Comparison of ENCODE assay signal across 24 cellular contexts in genomic region chr1:211653329-211653728, GRCh38. TPM values are rescaled to one million over a fixed set of nuclear protein-coding genes. Genes with fewer than 3 reads are reported as not detected.
DNase-seq lines count a peak whose midpoint lies in the region; ATAC-seq, FAIRE-seq and TF ChIP-seq lines count a peak whose summit lies in the region.
"Had no signal": no experiment of that assay in that cellular context is flagged by ENCODE, and none has a peak within 500 bp of the region (broad histone marks: within the 10 kb centered on the region; RNA-seq: fewer than 3 reads in every experiment).

No MANE protein-coding gene starts in this region.

- DNase-seq in A549 (ENCODE audit: low read depth in 1 of 2, low spot score in 1 of 2) (peak in 1 of 2 experiments; percentile 38), IMR-90 (no peak), bronchial epithelial cell (ENCODE audit: low read depth) (peak; percentile 28), mesenchymal stem cell (peak; percentile 32), NCI-H1436 treated with DMSO at 0.1 percent for 48 hours (lab: John Stamatoyannopoulos, UW) (no peak), heart right ventricle (no peak), superior temporal gyrus (ENCODE audit: extremely low spot score) (no peak)
- DNase-seq in activated naive CD4-positive, alpha-beta T cell treated with anti-CD3 and anti-CD28 coated beads, Interleukin-2, amount 10 ng/mL, durations not matched to agents 7 days and 5 days, result no peak
- DNase-seq: ACHN; activated naive CD8-positive, alpha-beta T cell treated with anti-CD3 and anti-CD28 coated beads, Interleukin-2, amount 50 U/mL, for 24 hours; effector memory CD4-positive, alpha-beta T cell; head of caudate nucleus; naive thymus-derived CD8-positive, alpha-beta T cell; NCI-H1105 treated with DMSO at 0.1 percent for 48 hours; NCI-H2081; NCI-H446; pancreas; stomach; transverse colon had no signal

- TF ChIP-seq CTCF in A549 (IDR thresholded peaks at IDR 0.05) (no peak), IMR-90 (conservative IDR thresholded peaks at IDR 0.05; ENCODE audit: low read depth, low read length) (no peak), bronchial epithelial cell (IDR thresholded peaks at IDR 0.05; ENCODE audit: insufficient read depth, low read length, severe bottlenecking) (no peak), heart right ventricle (IDR thresholded peaks at IDR 0.05) (no peak)

- H3K4me1 ChIP-seq in A549 (peaks cover 43% of the 10 kb centered on the region), IMR-90 (ENCODE audit: control insufficient read depth, insufficient read depth, low read length) (peaks cover 8% of the 10 kb centered on the region), mesenchymal stem cell (ENCODE audit: control insufficient read depth, insufficient read depth, low read depth, low read length) (peaks cover 24% of the 10 kb centered on the region), heart right ventricle (peaks cover 0 to 15% (median 0%) of the 10 kb centered on the region in 9 donors)

- H2AK9ac ChIP-seq in IMR-90 (replicated peaks; ENCODE audit: low read depth, low read length, poor library complexity), result no peak overlapping the region

- H2BK120ac ChIP-seq in IMR-90 (ENCODE audit: low read depth, low read length), result no peak overlapping the region
- H2BK120ac ChIP-seq in mesenchymal stem cell (ENCODE audit: low read depth, low read length), result no peak overlapping the region

- in situ Hi-C loops in IMR-90 (cut with MboI; ENCODE audit: low sequenced_read_pairs), result loop anchor here (5.0 kb wide), 1 partner anchor 76 kb away; the partner anchor contains the start of gene SLC30A1

- no peak for TF ChIP-seq RAD21 in A549 (conservative IDR thresholded peaks at IDR 0.05 in 1 of 2, IDR thresholded peaks at IDR 0.05 in 1 of 2)
- TF ChIP-seq RAD21 in IMR-90 (IDR thresholded peaks at IDR 0.05; ENCODE audit: low read length), result no peak

- ATAC-seq in A549 (peak in 1 of 2 experiments; percentile 4; a peak in 1 of 6 replicates), IMR-90 (ENCODE audit: low read depth) (no peak), heart right ventricle (no peak)
- ATAC-seq: activated naive CD8-positive, alpha-beta T cell treated with anti-CD3 and anti-CD28 coated beads, Interleukin-2, amount 50 U/mL, for 24 hours; left lobe of liver; naive thymus-derived CD8-positive, alpha-beta T cell; pancreas had no signal

- no peaks in the 10 kb centered on the region for H3K4me1 Mint-ChIP-seq in activated naive CD4-positive, alpha-beta T cell treated with anti-CD3 and anti-CD28 coated beads, Interleukin-2, amount 10 ng/mL, durations not matched to agents 7 days and 5 days
- H3K4me1 Mint-ChIP-seq: activated naive CD8-positive, alpha-beta T cell treated with anti-CD3 and anti-CD28 coated beads, Interleukin-2, amount 50 U/mL, for 24 hours; naive thymus-derived CD8-positive, alpha-beta T cell had no signal

- POLR2A ChIA-PET in A549 (lab: Yijun Ruan, JAX) (interaction anchor here (1.2 to 3.5 kb wide), 3 partner anchors 74 to 271 kb away, joined by 3 to 18 read pairs (median 3); partner anchors contain the start of gene SLC30A1), IMR-90 (lab: Charles Lee; ENCODE audit: unreplicated experiment) (interaction anchor here (0.7 kb wide), 1 partner anchor 362 kb away, joined by 5 read pairs; no protein-coding TSS in a partner anchor)

- H3K27ac ChIP-seq in A549 (peak overlapping the region; percentile 38 to 64; a peak in 4 of 6 replicates), IMR-90 (ENCODE audit: insufficient read depth, low read length) (no peak overlapping the region), mesenchymal stem cell (ENCODE audit: low read length, poor library complexity, severe bottlenecking) (no peak overlapping the region), heart right ventricle (no peak overlapping the region)
- H3K27ac ChIP-seq: C4-2B, pancreas, SK-N-MC, stomach, transverse colon had no signal

- H3K79me1 ChIP-seq in IMR-90 (ENCODE audit: low read depth in 1 of 2, low read length in 2 of 2) (no peaks in the 10 kb centered on the region), mesenchymal stem cell (replicated peaks; ENCODE audit: low read length, poor library complexity, severe bottlenecking) (no peaks in the 10 kb centered on the region)

- no peak for FAIRE-seq in A549 (lab: Jason Lieb, UNC)
- no peak for FAIRE-seq in bronchial epithelial cell (lab: Jason Lieb, UNC)
- FAIRE-seq: colon, pancreas had no signal

- H2BK12ac ChIP-seq in mesenchymal stem cell (ENCODE audit: low read length in 2 of 2), result peak overlapping the region in 1 of 2 experiments; percentile 38

- H3K4ac ChIP-seq in IMR-90 (ENCODE audit: low read depth, low read length) (no peak overlapping the region), mesenchymal stem cell (ENCODE audit: low read depth in 1 of 2, low read length in 2 of 2) (no peak overlapping the region)

- no peaks in the 10 kb centered on the region for H3K36me3 ChIP-seq in IMR-90 (ENCODE audit: control insufficient read depth, insufficient read depth, low read length)
- H3K36me3 ChIP-seq in bronchial epithelial cell (ENCODE audit: control insufficient read depth, insufficient read depth, low read length), result no peaks in the 10 kb centered on the region
- H3K36me3 ChIP-seq in mesenchymal stem cell (ENCODE audit: control insufficient read depth in 1 of 2, insufficient read depth in 2 of 2, low read depth in 1 of 2, low read length in 2 of 2), result no peaks in the 10 kb centered on the region
- no peaks in the 10 kb centered on the region for H3K36me3 ChIP-seq in heart right ventricle
- H3K36me3 ChIP-seq: pancreas, stomach, transverse colon had no signal

- BruUV-seq in IMR-90 (replicated peaks; lab: Mats Ljungman, UMichigan), result no TSS peak

- H2BK20ac ChIP-seq in IMR-90 (ENCODE audit: low read depth, low read length), result no peak overlapping the region

- H4K91ac ChIP-seq in IMR-90 (ENCODE audit: insufficient read depth, low read depth, low read length) (no peak overlapping the region; the same call in 1 of the 2 replicates), mesenchymal stem cell (ENCODE audit: low read length) (no peak overlapping the region)

- H3K23ac ChIP-seq in IMR-90 (ENCODE audit: low read depth, low read length), result no peak overlapping the region
- H3K23ac ChIP-seq in mesenchymal stem cell (ENCODE audit: low read length in 2 of 2), result no peak overlapping the region

- H2AK5ac ChIP-seq in IMR-90 (ENCODE audit: low read depth, low read length), result peak overlapping the region; percentile 25; the same call in 1 of the 2 replicates
- H2AK5ac ChIP-seq in mesenchymal stem cell (ENCODE audit: low read length, severe bottlenecking), result no peak overlapping the region

- H3K18ac ChIP-seq in IMR-90 (ENCODE audit: low read depth, low read length) (0 out of 2 replicates have a peak overlapping the region, but pooled peaks have one; percentile 39), mesenchymal stem cell (ENCODE audit: low read depth in 1 of 2, low read length in 2 of 2) (no peak overlapping the region)

- intact Hi-C loops in IMR-90 (cut with micrococcal nuclease) (loop anchor here (5.0 kb wide), 1 partner anchor 516 kb away; no protein-coding TSS in a partner anchor), heart right ventricle (cut with DNase I) (loop anchor here in 6 of 10 donors (1.0 to 10.0 kb wide), 6 partner anchors 74 to 331 kb away; partner anchors contain the start of genes TRAF5 (in 3 of the 6) and SLC30A1 (in 1 of the 6))

- H3K9me3 ChIP-seq in A549, result no peaks in the 10 kb centered on the region
- H3K9me3 ChIP-seq in IMR-90 (ENCODE audit: control insufficient read depth, insufficient read depth, low read length), result no peaks in the 10 kb centered on the region
- H3K9me3 ChIP-seq in mesenchymal stem cell (ENCODE audit: control insufficient read depth, low read length), result no peaks in the 10 kb centered on the region
- H3K9me3 ChIP-seq in heart right ventricle, result no peaks in the 10 kb centered on the region
- H3K9me3 ChIP-seq: pancreas, stomach, transverse colon had no signal

- H3K4me3 ChIP-seq in A549 (no peak overlapping the region), IMR-90 (ENCODE audit: insufficient read depth, low read depth, low read length) (no peak overlapping the region), bronchial epithelial cell (ENCODE audit: low read depth, low read length) (no peak overlapping the region), mesenchymal stem cell (ENCODE audit: insufficient read depth in 1 of 2, low read depth in 1 of 2, low read length in 2 of 2) (no peak overlapping the region), heart right ventricle (no peak overlapping the region)
- H3K4me3 ChIP-seq: pancreas, SK-N-MC, stomach, transverse colon had no signal

- H3K27me3 Mint-ChIP-seq in activated naive CD4-positive, alpha-beta T cell treated with anti-CD3 and anti-CD28 coated beads, Interleukin-2, amount 10 ng/mL, durations not matched to agents 7 days and 5 days, result peaks cover 26% of the 10 kb centered on the region
- H3K27me3 Mint-ChIP-seq: activated naive CD8-positive, alpha-beta T cell treated with anti-CD3 and anti-CD28 coated beads, Interleukin-2, amount 50 U/mL, for 24 hours had no signal

- dilution Hi-C loops in IMR-90 (cut with HindIII; ENCODE audit: low sequenced_read_pairs, unreplicated experiment), result no loop called here

- H4K20me1 ChIP-seq in IMR-90 (ENCODE audit: insufficient read depth, low read length), result no peaks in the 10 kb centered on the region

- no peaks in the 10 kb centered on the region for H3K36me3 Mint-ChIP-seq in activated naive CD4-positive, alpha-beta T cell treated with anti-CD3 and anti-CD28 coated beads, Interleukin-2, amount 10 ng/mL, durations not matched to agents 7 days and 5 days
- H3K36me3 Mint-ChIP-seq: brain; naive thymus-derived CD8-positive, alpha-beta T cell had no signal

- H3K9ac ChIP-seq in IMR-90 (ENCODE audit: low read depth, low read length), result no peak overlapping the region
- peak overlapping the region; percentile 32 for H3K9ac ChIP-seq in mesenchymal stem cell (ENCODE audit: low read length)

- TF ChIP-seq EP300 in A549 (IDR thresholded peaks at IDR 0.05), result no peak

- no peaks in the 10 kb centered on the region for H3K9me1 ChIP-seq in IMR-90 (ENCODE audit: insufficient read depth, low read length)

- H3K4me2 ChIP-seq in A549, result peak overlapping the region; percentile 38
- H3K4me2 ChIP-seq in IMR-90 (ENCODE audit: low read depth, low read length), result no peak overlapping the region
- H3K4me2 ChIP-seq in mesenchymal stem cell (ENCODE audit: low read length, poor library complexity, severe bottlenecking), result no peak overlapping the region

- H4K8ac ChIP-seq in IMR-90 (ENCODE audit: low read depth in 2 of 2, low read length in 2 of 2) (no peak overlapping the region; a peak in 1 of 4 replicates), mesenchymal stem cell (ENCODE audit: low read length) (no peak overlapping the region)

- no peak overlapping the region for H3K27ac Mint-ChIP-seq in activated naive CD4-positive, alpha-beta T cell treated with anti-CD3 and anti-CD28 coated beads, Interleukin-2, amount 10 ng/mL, durations not matched to agents 7 days and 5 days
- H3K27ac Mint-ChIP-seq: activated naive CD8-positive, alpha-beta T cell treated with anti-CD3 and anti-CD28 coated beads, Interleukin-2, amount 50 U/mL, for 24 hours had no signal

- H3K27me3 ChIP-seq in IMR-90 (ENCODE audit: control insufficient read depth, insufficient read depth, low read length), result no peaks in the 10 kb centered on the region
- no peaks in the 10 kb centered on the region for H3K27me3 ChIP-seq in bronchial epithelial cell (ENCODE audit: control insufficient read depth, insufficient read depth, low read length)
- H3K27me3 ChIP-seq in mesenchymal stem cell (ENCODE audit: control insufficient read depth in 1 of 2, insufficient read depth in 1 of 2, low read length in 2 of 2), result no peaks in the 10 kb centered on the region
- H3K27me3 ChIP-seq in heart right ventricle, result no peaks in the 10 kb centered on the region
- H3K27me3 ChIP-seq: pancreas, transverse colon had no signal

- peak overlapping the region; percentile 19; the same call in 1 of the 3 replicates for H2BK15ac ChIP-seq in IMR-90 (ENCODE audit: low read depth, low read length)
- no peak overlapping the region for H2BK15ac ChIP-seq in mesenchymal stem cell (ENCODE audit: low read depth, poor library complexity, severe bottlenecking)

- H2BK5ac ChIP-seq in IMR-90 (ENCODE audit: low read depth, low read length, poor library complexity, severe bottlenecking) (peak overlapping the region; percentile 38), mesenchymal stem cell (ENCODE audit: low read depth, low read length, poor library complexity, severe bottlenecking) (no peak overlapping the region)

- no peaks in the 10 kb centered on the region for H3K9me3 Mint-ChIP-seq in activated naive CD4-positive, alpha-beta T cell treated with anti-CD3 and anti-CD28 coated beads, Interleukin-2, amount 10 ng/mL, durations not matched to agents 7 days and 5 days
- H3K9me3 Mint-ChIP-seq: activated naive CD8-positive, alpha-beta T cell treated with anti-CD3 and anti-CD28 coated beads, Interleukin-2, amount 50 U/mL, for 24 hours; brain; naive thymus-derived CD8-positive, alpha-beta T cell had no signal

- H3K56ac ChIP-seq in IMR-90 (ENCODE audit: extremely low read depth, insufficient read depth, low read length), result no peak overlapping the region

- 49% methylated on average over 4 of the region's 4 CpGs for WGBS in A549 (ENCODE audit: missing lambda C conversion rate)
- WGBS in IMR-90 (ENCODE audit: extremely low coverage in 2 of 2, insufficient read length in 1 of 2), 2 experiments, result no CpG with 5 or more reads among the region's 4 CpGs
- WGBS in mesenchymal stem cell, result 66% methylated on average over 4 of the region's 4 CpGs
- WGBS in heart right ventricle, 2 donors, result 90% methylated on average over 4 of the region's 4 CpGs

- no peak overlapping the region for H3K4me3 Mint-ChIP-seq in activated naive CD4-positive, alpha-beta T cell treated with anti-CD3 and anti-CD28 coated beads, Interleukin-2, amount 10 ng/mL, durations not matched to agents 7 days and 5 days
- H3K4me3 Mint-ChIP-seq: activated naive CD8-positive, alpha-beta T cell treated with anti-CD3 and anti-CD28 coated beads, Interleukin-2, amount 50 U/mL, for 24 hours; brain; naive thymus-derived CD8-positive, alpha-beta T cell had no signal

- CTCF ChIA-PET in A549 (lab: Yijun Ruan, JAX), result interaction anchor here (0.5 to 7.9 kb wide), 12 partner anchors 10 to 346 kb away, joined by 3 to 127 read pairs (median 6); partner anchors contain the start of gene SLC30A1
- CTCF ChIA-PET in IMR-90 (lab: Yijun Ruan, JAX), result interaction anchor here (1.5 kb wide), 1 partner anchor 138 kb away, joined by 6 read pairs; no protein-coding TSS in a partner anchor
- CTCF ChIA-PET in activated naive CD4-positive, alpha-beta T cell treated with anti-CD3 and anti-CD28 coated beads, Interleukin-2, amount 10 ng/mL, durations not matched to agents 7 days and 5 days (lab: Charles Lee), result interaction anchor here (0.7 to 4.8 kb wide), 10 partner anchors 13 to 1244 kb away, joined by 3 to 49 read pairs (median 4); no protein-coding TSS in a partner anchor

- H3K14ac ChIP-seq in IMR-90 (replicated peaks; ENCODE audit: low read depth, low read length) (0 out of 2 replicates have a peak overlapping the region, but pooled peaks have one; percentile 25), mesenchymal stem cell (ENCODE audit: low read length in 2 of 2) (no peak overlapping the region)

- H4K5ac ChIP-seq in IMR-90 (ENCODE audit: low read depth, low read length), result no peak overlapping the region

- no peak overlapping the region for H2AFZ ChIP-seq in IMR-90 (replicated peaks; ENCODE audit: low read length, poor library complexity)
- no peak overlapping the region for H2AFZ ChIP-seq in mesenchymal stem cell (ENCODE audit: low read depth, low read length)

- TF ChIP-seq POLR2A in A549 (IDR thresholded peaks at IDR 0.05; ENCODE audit: low read length), result no peak
- TF ChIP-seq POLR2A in IMR-90 (IDR thresholded peaks at IDR 0.05; ENCODE audit: low read depth, low read length), result no peak

RNA-seq across cellular contexts. Expression of gene NEK2, which starts 22.1 kb away (rescaled TPM):
- polyA plus RNA-seq in A549 (2011; rRNA removed), result 41.0 and 65.3 TPM in 2 replicates
- 25.2 and 26.6 TPM in 2 replicates for polyA plus RNA-seq in A549 (2012; cell fraction: cytosol; rRNA removed)
- polyA plus RNA-seq in A549 (2012; cell fraction: nucleus; rRNA removed), result 11.0 and 14.8 TPM in 2 replicates
- 38.1 to 45.1 TPM (median 42.0 TPM) in 3 replicates for polyA plus RNA-seq in A549 (2017; fragmentation: RNase III; extraction: RNeasy Plus Mini Kit Qiagen cat#74134 plus additional on column Dnase treatment)
- 19.4 and 22.6 TPM in 2 replicates for polyA minus RNA-seq in A549 (2011; rRNA and poly(A)+ RNA removed)
- total RNA-seq in IMR-90 (2012; rRNA removed), result 26.0 and 35.0 TPM in 2 replicates
- polyA plus RNA-seq in IMR-90 (2012; rRNA removed), result 8.8 and 9.9 TPM in 2 replicates
- 2.7 and 6.4 TPM in 2 replicates for polyA plus RNA-seq in IMR-90 (2012; cell fraction: cytosol; rRNA removed)
- 0.98 and 2.7 TPM in 2 replicates for polyA plus RNA-seq in IMR-90 (2012; cell fraction: nucleus; rRNA removed; ENCODE audit: low replicate concordance)
- 0.26 TPM in 2 replicates for total RNA-seq in bronchial epithelial cell
- polyA plus RNA-seq in mesenchymal stem cell (2013, experiment 1 of 2), result 1.8 TPM
- 2.1 TPM for polyA plus RNA-seq in mesenchymal stem cell (2013, experiment 2 of 2)
- total RNA-seq in heart right ventricle, result 1 to 10 TPM in 2 of 10 donors, under 1 TPM in 3, not detected in 5; 0.12 to 2.1 (median 0.23) TPM
- polyA plus RNA-seq in heart right ventricle, result under 1 TPM in 1 of 2 donors, not detected in 1; 0.04 TPM

Comparison
In these comparisons a context has a peak if more than half of its experiments do, and no peak if none do; other contexts are left out.
1. DNase-seq: peak in bronchial epithelial cell (single experiment) and mesenchymal stem cell (single experiment); none in IMR-90 (single experiment), NCI-H1436 treated with DMSO at 0.1 percent for 48 hours (single experiment), heart right ventricle (0 of 2), activated naive CD4-positive, alpha-beta T cell treated with anti-CD3 and anti-CD28 coated beads, Interleukin-2, amount 10 ng/mL, durations not matched to agents 7 days and 5 days (single experiment) and superior temporal gyrus (single experiment).
2. H3K27ac ChIP-seq: peak in A549 (2 of 2); none in IMR-90 (single experiment), mesenchymal stem cell (single experiment) and heart right ventricle (0 of 10).